9 cellular contexts compared by ENCODE assay signal in genomic region chr12:63321373-63321772, GRCh38.
"Had no signal": no experiment of that assay in that cellular context is flagged by ENCODE, and none has a peak within 500 bp of the region (broad histone marks: within the 10 kb centered on the region; RNA-seq: fewer than 3 reads in every experiment).

No MANE protein-coding gene starts in this region.

- H3K27ac ChIP-seq: GM23248, HL-60 had no signal

- H3K27ac Mint-ChIP-seq: HFFc6, IgD-negative memory B cell had no signal

- H3K9ac ChIP-seq: GM23248 had no signal

- DNase-seq: GM23248, GOT3, H7, HFFc6 had no signal

- H3K4me1 Mint-ChIP-seq: IgD-negative memory B cell had no signal

- ATAC-seq: HCT116, HepG2 had no signal

- H3K4me3 Mint-ChIP-seq: HFFc6, IgD-negative memory B cell had no signal

- H3K4me3 ChIP-seq: GM23248, HAP-1 had no signal

- H2AFZ ChIP-seq: GM23248 had no signal

- H3K36me3 ChIP-seq: HAP-1 had no signal

- H3K4me1 ChIP-seq: HAP-1 had no signal

- H3K9me3 ChIP-seq: HAP-1 had no signal

- H3K27me3 Mint-ChIP-seq: IgD-negative memory B cell had no signal
